30 cellular contexts compared by ENCODE assay signal in the genomic region with DNA sequence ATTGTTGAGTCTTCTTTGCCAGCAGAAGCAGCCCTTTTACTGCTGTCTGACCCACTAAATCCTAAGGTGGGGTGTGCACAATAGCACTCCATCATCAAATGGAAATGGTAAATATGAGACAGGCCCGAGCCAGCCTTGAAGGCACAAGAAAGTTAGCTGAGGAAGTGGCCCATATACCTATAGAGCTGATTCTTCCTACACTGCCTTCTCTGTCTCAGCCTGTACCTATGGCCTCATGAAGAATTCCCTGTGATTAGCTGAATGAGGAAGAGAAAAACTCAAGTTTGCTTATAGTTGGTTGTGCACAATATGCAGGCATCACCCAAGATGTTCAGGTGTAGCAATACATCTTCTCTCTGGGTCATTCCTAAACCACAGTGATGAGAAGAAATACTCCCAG. TPM values are rescaled to one million over a fixed set of nuclear protein-coding genes. Genes with fewer than 3 reads are reported as not detected.
"Had no signal": no experiment of that assay in that cellular context is flagged by ENCODE, and none has a peak within 500 bp of the region (broad histone marks: within the 10 kb centered on the region; RNA-seq: fewer than 3 reads in every experiment).

No MANE protein-coding gene starts in this region.

- H3K27me3 Mint-ChIP-seq: activated B cell treated with CpG ODN at 0.5 μM for 24 hours had no signal

- DNase-seq: activated B cell treated with CpG ODN at 0.5 μM for 24 hours; activated CD4-positive, alpha-beta memory T cell treated with anti-CD3 and anti-CD28 coated beads for 36 hours; activated CD4-positive, alpha-beta T cell treated with anti-CD3 and anti-CD28 coated beads for 1 hour; activated CD4-positive, alpha-beta T cell treated with anti-CD3 and anti-CD28 coated beads, Interleukin-2, amount 10 ng/mL, durations not matched to agents 7 days and 5 days; activated CD8-positive, alpha-beta memory T cell treated with anti-CD3 and anti-CD28 coated beads for 24 hours; amniotic stem cell; central memory CD4-positive, alpha-beta T cell; KG1; NCI-H1092 treated with DMSO at 0.1 percent for 48 hours; NCI-H1417 treated with DMSO at 0.1 percent for 48 hours; NCI-H1694; NCI-H2029; NCI-H2107; NCI-H345; NCI-H510A; NCI-H526 treated with DMSO at 0.1 percent for 48 hours; NCI-H82; PC-3; SHP77 treated with DMSO at 0.1 percent for 48 hours; T-helper 9 cell had no signal

- H3K9me3 Mint-ChIP-seq: activated B cell treated with CpG ODN at 0.5 μM for 24 hours; activated CD4-positive, alpha-beta memory T cell treated with anti-CD3 and anti-CD28 coated beads for 36 hours; activated naive CD4-positive, alpha-beta T cell treated with anti-CD3 and anti-CD28 coated beads, Interleukin-2, amount 50 U/mL, for 24 hours; T-helper 1 cell treated with Interleukin-12 subunit alpha and Interleukin-12 subunit beta and Interleukin-4 antibody, amounts not matched to agents 30 μg/mL and 1 μg/mL, for 36 hours had no signal

- H3K4me3 ChIP-seq: ascending aorta, body of pancreas had no signal

- H3K36me3 Mint-ChIP-seq: activated CD4-positive, alpha-beta memory T cell treated with anti-CD3 and anti-CD28 coated beads for 36 hours; activated naive CD4-positive, alpha-beta T cell treated with anti-CD3 and anti-CD28 coated beads, Interleukin-2, amount 50 U/mL, for 24 hours had no signal

- H3K4me3 Mint-ChIP-seq: activated CD4-positive, alpha-beta memory T cell treated with anti-CD3 and anti-CD28 coated beads for 36 hours; activated CD4-positive, alpha-beta T cell treated with anti-CD3 and anti-CD28 coated beads, Interleukin-2, amount 10 ng/mL, durations not matched to agents 7 days and 5 days; activated naive CD4-positive, alpha-beta T cell treated with anti-CD3 and anti-CD28 coated beads, Interleukin-2, amount 50 U/mL, for 24 hours; T-helper 1 cell treated with Interleukin-12 subunit alpha and Interleukin-12 subunit beta and Interleukin-4 antibody, amounts not matched to agents 30 μg/mL and 1 μg/mL, for 36 hours had no signal

- H3K27me3 ChIP-seq: ascending aorta, body of pancreas had no signal

- H3K27ac Mint-ChIP-seq: activated B cell treated with CpG ODN at 0.5 μM for 24 hours; activated CD4-positive, alpha-beta memory T cell treated with anti-CD3 and anti-CD28 coated beads for 36 hours; activated CD4-positive, alpha-beta T cell treated with anti-CD3 and anti-CD28 coated beads, Interleukin-2, amount 10 ng/mL, durations not matched to agents 7 days and 5 days; activated naive CD4-positive, alpha-beta T cell treated with anti-CD3 and anti-CD28 coated beads, Interleukin-2, amount 50 U/mL, for 24 hours; T-helper 1 cell treated with Interleukin-12 subunit alpha and Interleukin-12 subunit beta and Interleukin-4 antibody, amounts not matched to agents 30 μg/mL and 1 μg/mL, for 36 hours had no signal

- H3K27ac ChIP-seq: ascending aorta, body of pancreas had no signal

- ATAC-seq: body of pancreas, PC-3 had no signal

- FAIRE-seq: bronchial epithelial cell, RCC 7860, TTC549 had no signal

- H3K36me3 ChIP-seq: ascending aorta had no signal

- H3K4me1 ChIP-seq: body of pancreas had no signal

- H3K9me3 ChIP-seq: ascending aorta, body of pancreas had no signal

RNA-seq across cellular contexts. Expression of a gene that starts 31.7 kb away (rescaled TPM):
- total RNA-seq: activated B cell treated with CpG ODN at 0.5 μM for 24 hours; activated CD4-positive, alpha-beta T cell treated with anti-CD3 and anti-CD28 coated beads, Interleukin-2, amount 10 ng/mL, durations not matched to agents 7 days and 5 days; ascending aorta; body of pancreas; chondrocyte; M059J; PC-3; SK-MEL-5 had no signal
